ENCODE assay signal across 29 cellular contexts in genomic region chr12:29665107-29665506, GRCh38.
"Had no signal": no experiment of that assay in that cellular context is flagged by ENCODE, and none has a peak within 500 bp of the region (broad histone marks: within the 10 kb centered on the region; RNA-seq: fewer than 3 reads in every experiment).

No MANE protein-coding gene starts in this region.

- H3K4me3 Mint-ChIP-seq: dendritic cell treated with granulocyte-macrophage colony-stimulating factor and Interleukin-4, amounts not matched to agents 40 ng/mL and 50 ng/mL, for 4 days; effector memory CD8-positive, alpha-beta T cell; endodermal cell had no signal

- FAIRE-seq: colon, endometrium, endothelial cell of umbilical vein, frontal cortex had no signal

- H3K9me3 ChIP-seq: colonic mucosa, esophagus muscularis mucosa, esophagus squamous epithelium, gastrocnemius medialis, gastroesophageal sphincter, heart left ventricle, heart right ventricle had no signal

- H3K4me3 ChIP-seq: colonic mucosa, coronary artery, dorsolateral prefrontal cortex, esophagus muscularis mucosa, esophagus squamous epithelium, gastrocnemius medialis, gastroesophageal sphincter, heart left ventricle, heart right ventricle had no signal

- H3K36me3 ChIP-seq: colonic mucosa, esophagus squamous epithelium, gastrocnemius medialis, gastroesophageal sphincter had no signal

- H3K27ac Mint-ChIP-seq: dendritic cell treated with granulocyte-macrophage colony-stimulating factor and Interleukin-4, amounts not matched to agents 40 ng/mL and 50 ng/mL, for 4 days; effector memory CD8-positive, alpha-beta T cell; endodermal cell had no signal

- H3K9me3 Mint-ChIP-seq: dendritic cell treated with granulocyte-macrophage colony-stimulating factor and Interleukin-4, amounts not matched to agents 40 ng/mL and 50 ng/mL, for 4 days; effector memory CD8-positive, alpha-beta T cell; endodermal cell had no signal

- ATAC-seq: effector memory CD8-positive, alpha-beta T cell; esophagus mucosa; foreskin keratinocyte; gastrocnemius medialis; gastroesophageal sphincter; heart left ventricle; heart right ventricle had no signal

- H3K27ac ChIP-seq: colonic mucosa, coronary artery, dorsolateral prefrontal cortex, epithelial cell of prostate, esophagus muscularis mucosa, esophagus squamous epithelium, foreskin keratinocyte, gastrocnemius medialis, gastroesophageal sphincter, heart left ventricle had no signal

- H3K27me3 Mint-ChIP-seq: dendritic cell treated with granulocyte-macrophage colony-stimulating factor and Interleukin-4, amounts not matched to agents 40 ng/mL and 50 ng/mL, for 4 days; effector memory CD8-positive, alpha-beta T cell had no signal

- H3K4me1 ChIP-seq: colonic mucosa, foreskin keratinocyte had no signal

- H3K27me3 ChIP-seq: colonic mucosa, dorsolateral prefrontal cortex, esophagus muscularis mucosa, esophagus squamous epithelium, foreskin keratinocyte, gastrocnemius medialis, gastroesophageal sphincter, heart left ventricle, heart right ventricle had no signal

- DNase-seq: colonic mucosa; cortex of kidney; dermis blood vessel endothelial cell; dorsolateral prefrontal cortex; effector CD4-positive, alpha-beta T cell; effector CD8-positive, alpha-beta T cell; effector memory CD4-positive, alpha-beta T cell; effector memory CD8-positive, alpha-beta T cell; endodermal cell; erythroblast; esophagus squamous epithelium; foreskin fibroblast; foreskin keratinocyte; foreskin melanocyte; gastrocnemius medialis; glutamatergic neuron; head of caudate nucleus; heart left ventricle; heart right ventricle had no signal
